20 cellular contexts compared by ENCODE assay signal in the genomic region with DNA sequence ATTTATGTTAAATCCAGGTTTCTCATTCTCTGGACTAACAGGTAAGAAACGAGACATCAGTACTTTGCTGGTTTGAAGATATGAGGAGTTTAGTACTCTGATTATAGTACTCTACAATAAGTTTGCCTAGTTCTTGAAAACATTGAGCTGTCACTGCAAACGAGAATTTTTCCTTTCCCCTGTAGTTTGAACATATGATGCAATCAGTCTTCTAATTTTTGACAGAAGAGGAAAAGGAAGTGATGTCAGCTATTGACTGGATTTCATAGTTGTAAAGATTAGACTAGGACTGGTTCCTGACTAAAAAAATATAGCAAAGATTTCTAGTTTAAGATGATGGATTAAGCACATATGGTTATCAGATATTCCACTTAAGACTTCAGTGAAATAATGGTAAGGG.
DNase-seq lines count a peak whose midpoint lies in the region; ATAC-seq, FAIRE-seq and TF ChIP-seq lines count a peak whose summit lies in the region.
"Had no signal": no experiment of that assay in that cellular context is flagged by ENCODE, and none has a peak within 500 bp of the region (broad histone marks: within the 10 kb centered on the region; RNA-seq: fewer than 3 reads in every experiment).

No MANE protein-coding gene starts in this region.

- no peak for TF ChIP-seq CTCF in HepG2 (CRISPR knock-in tag; IDR thresholded peaks at IDR 0.05)
- no peak for TF ChIP-seq CTCF in right lobe of liver (IDR thresholded peaks at IDR 0.05)
- TF ChIP-seq CTCF in IMR-90 (conservative IDR thresholded peaks at IDR 0.05; ENCODE audit: low read depth, low read length): no peak

- dilution Hi-C loops in IMR-90 (cut with HindIII; ENCODE audit: low sequenced_read_pairs, unreplicated experiment): no loop called here

- H3K9me3 ChIP-seq in HepG2 (ENCODE audit: low read length) (peaks cover 70% of the 10 kb centered on the region), right lobe of liver (no peaks in the 10 kb centered on the region), IMR-90 (ENCODE audit: control insufficient read depth, insufficient read depth, low read length) (peaks cover 2% of the 10 kb centered on the region), neuronal stem cell (replicated peaks in 1 of 2; ENCODE audit: control insufficient read depth in 2 of 2, insufficient read depth in 1 of 2, low read depth in 1 of 2, low read length in 2 of 2) (no peaks in the 10 kb centered on the region)
- H3K9me3 ChIP-seq: BLaER1 had no signal

- no peak overlapping the region for H3K56ac ChIP-seq in IMR-90 (ENCODE audit: extremely low read depth, insufficient read depth, low read length)

- FAIRE-seq in HepG2 (lab: Jason Lieb, UNC): no peak
- FAIRE-seq: A204.1, GM12878, HTR-8/SVneo had no signal

- H3K36me3 ChIP-seq in HepG2 (replicated peaks in 1 of 2; ENCODE audit: control insufficient read depth in 1 of 2, insufficient read depth in 2 of 2, low read length in 2 of 2) (no peaks in the 10 kb centered on the region), right lobe of liver (no peaks in the 10 kb centered on the region), IMR-90 (ENCODE audit: control insufficient read depth, insufficient read depth, low read length) (no peaks in the 10 kb centered on the region), neuronal stem cell (replicated peaks in 1 of 2; ENCODE audit: control insufficient read depth in 2 of 2, insufficient read depth in 2 of 2, low read length in 2 of 2) (no peaks in the 10 kb centered on the region)
- H3K36me3 ChIP-seq: BLaER1 had no signal

- DNase-seq in HepG2 (ENCODE audit: low spot score) (no peak), right lobe of liver (no peak), IMR-90 (no peak), OCI-M1 (lab: John Stamatoyannopoulos, UW) (peak; percentile 66), neuronal stem cell (ENCODE audit: low spot score) (no peak), activated gamma-delta T cell treated with Interleukin-2 at 50 U/mL for 16 hours (no peak), ACHN (no peak)
- DNase-seq in stimulated activated CD4-positive, alpha-beta T cell treated with anti-CD3 and anti-CD28 coated beads, Interleukin-4, amount 100 ng/mL, for 1 hour: no peak
- DNase-seq: CD4-positive, alpha-beta memory T cell; DMS153; DND-41; EL; HCEC 1CT; HFFc6; KG1 had no signal

- in situ Hi-C loops in HepG2 (cut with HindIII; ENCODE audit: extremely low pct_ligation_motif_present, low pct_unique_long_range_greater_than_20kb): no loop called here
- in situ Hi-C loops in IMR-90 (cut with MboI; ENCODE audit: low sequenced_read_pairs): no loop called here
- in situ Hi-C loops in ACHN (cut with HindIII; ENCODE audit: low pct_ligation_motif_present, low pct_unique_long_range_greater_than_20kb, low sequenced_read_pairs): no loop called here

- H2BK120ac ChIP-seq in IMR-90 (ENCODE audit: low read depth, low read length): no peak overlapping the region
- H2BK120ac ChIP-seq in neuronal stem cell (ENCODE audit: low read depth, low read length): no peak overlapping the region

- no peak overlapping the region for H3K9ac ChIP-seq in HepG2 (ENCODE audit: insufficient read depth, low read depth, low read length)
- no peak overlapping the region for H3K9ac ChIP-seq in IMR-90 (ENCODE audit: low read depth, low read length)
- H3K9ac ChIP-seq in neuronal stem cell (ENCODE audit: low read depth, low read length, poor library complexity): no peak overlapping the region
- H3K9ac ChIP-seq: BLaER1 had no signal

- no peaks in the 10 kb centered on the region for H3K79me2 ChIP-seq in HepG2 (ENCODE audit: insufficient read depth, low read length)

- no peak overlapping the region for H4K91ac ChIP-seq in IMR-90 (ENCODE audit: insufficient read depth, low read depth, low read length)
- H4K91ac ChIP-seq in neuronal stem cell (ENCODE audit: low read depth, low read length, poor library complexity): no peak overlapping the region

- H2BK5ac ChIP-seq in IMR-90 (ENCODE audit: low read depth, low read length, poor library complexity, severe bottlenecking) (no peak overlapping the region), neuronal stem cell (ENCODE audit: low read length) (no peak overlapping the region)

- H4K20me1 ChIP-seq in HepG2 (ENCODE audit: insufficient read depth, low read length) (no peaks in the 10 kb centered on the region), IMR-90 (ENCODE audit: insufficient read depth, low read length) (no peaks in the 10 kb centered on the region)
- H4K20me1 ChIP-seq: BLaER1 had no signal

- H3K18ac ChIP-seq in IMR-90 (ENCODE audit: low read depth, low read length): no peak overlapping the region
- H3K18ac ChIP-seq in neuronal stem cell (ENCODE audit: low read length): no peak overlapping the region

- no peak overlapping the region for H3K27ac ChIP-seq in HepG2 (ENCODE audit: extremely low read length, insufficient read depth, low read length)
- no peak overlapping the region for H3K27ac ChIP-seq in right lobe of liver
- H3K27ac ChIP-seq in IMR-90 (ENCODE audit: insufficient read depth, low read length): no peak overlapping the region
- H3K27ac ChIP-seq in neuronal stem cell (replicated peaks; ENCODE audit: low read length): no peak overlapping the region
- H3K27ac ChIP-seq: BLaER1, HL-60 had no signal

- intact Hi-C loops in HepG2 (cut with micrococcal nuclease; ENCODE audit: unreplicated experiment) (no loop called here), right lobe of liver (cut with DNase I) (no loop called here), IMR-90 (cut with micrococcal nuclease) (no loop called here)

- H3K9me1 ChIP-seq in IMR-90 (ENCODE audit: insufficient read depth, low read length): no peaks in the 10 kb centered on the region

- 0% methylated on average over 2 of the region's 2 CpGs for WGBS in HepG2 (ENCODE audit: low lambda C conversion rate)
- 20% methylated on average over 2 of the region's 2 CpGs for WGBS in right lobe of liver (ENCODE audit: insufficient coverage, low coverage, low lambda C conversion rate, missing lambda C conversion rate)
- WGBS in IMR-90 (ENCODE audit: extremely low coverage in 2 of 2, insufficient read length in 1 of 2), 2 experiments: no CpG with 5 or more reads among the region's 2 CpGs
- no CpG with 5 or more reads among the region's 2 CpGs for WGBS in neuronal stem cell (ENCODE audit: extremely low coverage in 2 of 2, insufficient read length in 2 of 2, insufficient replicate concordance in 1 of 2), 2 donors

- H3K27me3 ChIP-seq in HepG2 (ENCODE audit: control insufficient read depth in 1 of 2, insufficient read depth in 2 of 2, low read length in 2 of 2) (no peaks in the 10 kb centered on the region), right lobe of liver (no peaks in the 10 kb centered on the region), IMR-90 (ENCODE audit: control insufficient read depth, insufficient read depth, low read length) (no peaks in the 10 kb centered on the region), neuronal stem cell (ENCODE audit: control insufficient read depth in 3 of 3, insufficient read depth in 3 of 3, low read depth in 1 of 3, low read length in 3 of 3) (no peaks in the 10 kb centered on the region)
- H3K27me3 ChIP-seq: BLaER1 had no signal

- H3K14ac ChIP-seq in IMR-90 (replicated peaks; ENCODE audit: low read depth, low read length) (no peak overlapping the region), neuronal stem cell (ENCODE audit: low read length) (no peak overlapping the region)

- TF ChIP-seq RAD21 in HepG2 (CRISPR knock-in tag; IDR thresholded peaks at IDR 0.05): no peak
- no peak for TF ChIP-seq RAD21 in IMR-90 (IDR thresholded peaks at IDR 0.05; ENCODE audit: low read length)

- no peak overlapping the region for H2AFZ ChIP-seq in HepG2 (ENCODE audit: low read length)
- H2AFZ ChIP-seq in IMR-90 (replicated peaks; ENCODE audit: low read length, poor library complexity): no peak overlapping the region
- H2AFZ ChIP-seq in neuronal stem cell (ENCODE audit: low read length): peak overlapping the region; percentile 15

- no peak overlapping the region for H2BK20ac ChIP-seq in IMR-90 (ENCODE audit: low read depth, low read length)

- no peak overlapping the region for H3K23ac ChIP-seq in IMR-90 (ENCODE audit: low read depth, low read length)
- H3K23ac ChIP-seq in neuronal stem cell (ENCODE audit: low read depth, low read length, poor library complexity): no peak overlapping the region

- H3K4me2 ChIP-seq in HepG2 (ENCODE audit: low read depth, low read length): no peak overlapping the region
- no peak overlapping the region for H3K4me2 ChIP-seq in IMR-90 (ENCODE audit: low read depth, low read length)
- H3K4me2 ChIP-seq in neuronal stem cell (ENCODE audit: insufficient read depth, low read length, poor library complexity, severe bottlenecking): no peak overlapping the region
- H3K4me2 ChIP-seq: BLaER1 had no signal

- H2AK5ac ChIP-seq in IMR-90 (ENCODE audit: low read depth, low read length): no peak overlapping the region
- H2AK5ac ChIP-seq in neuronal stem cell (ENCODE audit: low read depth, low read length): no peak overlapping the region

- ATAC-seq in HepG2 (no peak), right lobe of liver (no peak), IMR-90 (ENCODE audit: low read depth) (no peak)
- ATAC-seq: GM12878 had no signal

- H4K5ac ChIP-seq in IMR-90 (ENCODE audit: low read depth, low read length): no peak overlapping the region

- TF ChIP-seq POLR2A in HepG2 (IDR thresholded peaks at IDR 0.05; ENCODE audit: insufficient read depth in 1 of 2, low read depth in 2 of 2, low read length in 2 of 2): no peak
- TF ChIP-seq POLR2A in right lobe of liver (IDR thresholded peaks at IDR 0.05): no peak
- TF ChIP-seq POLR2A in IMR-90 (IDR thresholded peaks at IDR 0.05; ENCODE audit: low read depth, low read length): no peak

- no peak for TF ChIP-seq EP300 in HepG2 (IDR thresholded peaks at IDR 0.05; ENCODE audit: low read depth in 2 of 2, low read length in 2 of 2)
- no peak for TF ChIP-seq EP300 in HepG2 (CRISPR knock-in tag; IDR thresholded peaks at IDR 0.05; ENCODE audit: borderline replicate concordance)

- H2BK15ac ChIP-seq in IMR-90 (ENCODE audit: low read depth, low read length) (no peak overlapping the region), neuronal stem cell (ENCODE audit: low read length) (no peak overlapping the region)

- no peak overlapping the region for H2AK9ac ChIP-seq in IMR-90 (replicated peaks; ENCODE audit: low read depth, low read length, poor library complexity)

- CTCF ChIA-PET in HepG2 (lab: Yijun Ruan, JAX; ENCODE audit: low intra/inter-chr PET ratio, low total read pairs) (no interaction called here), IMR-90 (lab: Yijun Ruan, JAX) (no interaction called here)

- H3K79me1 ChIP-seq in IMR-90 (ENCODE audit: low read depth in 1 of 2, low read length in 2 of 2) (no peaks in the 10 kb centered on the region), neuronal stem cell (ENCODE audit: low read depth, low read length) (no peaks in the 10 kb centered on the region)

- H2BK12ac ChIP-seq in neuronal stem cell (ENCODE audit: low read length): no peak overlapping the region

- POLR2A ChIA-PET in HepG2 (lab: Yijun Ruan, JAX) (no interaction called here), IMR-90 (lab: Charles Lee; ENCODE audit: unreplicated experiment) (no interaction called here)

- BruUV-seq in HepG2 (replicated peaks; lab: Mats Ljungman, UMichigan) (no TSS peak), IMR-90 (replicated peaks; lab: Mats Ljungman, UMichigan) (no TSS peak)

- H3K4me3 ChIP-seq in HepG2 (replicated peaks in 1 of 3; ENCODE audit: insufficient read depth in 1 of 3, low read depth in 2 of 3, low read length in 3 of 3) (no peak overlapping the region), right lobe of liver (no peak overlapping the region), IMR-90 (ENCODE audit: insufficient read depth, low read depth, low read length) (no peak overlapping the region), neuronal stem cell (ENCODE audit: low read length in 2 of 2) (no peak overlapping the region)
- H3K4me3 ChIP-seq: BLaER1, GM12878 had no signal

- H3K4me1 ChIP-seq in HepG2 (ENCODE audit: insufficient read depth, low read length) (no peaks in the 10 kb centered on the region), right lobe of liver (no peaks in the 10 kb centered on the region), IMR-90 (ENCODE audit: control insufficient read depth, insufficient read depth, low read length) (no peaks in the 10 kb centered on the region), neuronal stem cell (ENCODE audit: control insufficient read depth in 2 of 2, insufficient read depth in 1 of 2, low read depth in 1 of 2, low read length in 2 of 2) (no peaks in the 10 kb centered on the region)
- H3K4me1 ChIP-seq: BLaER1 had no signal

- H4K8ac ChIP-seq in IMR-90 (ENCODE audit: low read depth in 2 of 2, low read length in 2 of 2) (no peak overlapping the region), neuronal stem cell (ENCODE audit: low read depth, low read length) (no peak overlapping the region)

- H3K4ac ChIP-seq in IMR-90 (ENCODE audit: low read depth, low read length): no peak overlapping the region
- H3K4ac ChIP-seq in neuronal stem cell (ENCODE audit: low read length): no peak overlapping the region
